5 cellular contexts compared by ENCODE assay signal in genomic region chr22:18914558-18914957, GRCh38. TPM values are rescaled to one million over a fixed set of nuclear protein-coding genes. Genes with fewer than 3 reads are reported as not detected.
"Had no signal": no experiment of that assay in that cellular context is flagged by ENCODE, and none has a peak within 500 bp of the region (broad histone marks: within the 10 kb centered on the region; RNA-seq: fewer than 3 reads in every experiment).

No MANE protein-coding gene starts in this region.

RNA-seq across cellular contexts. Expression of gene PRODH, which starts 21.5 kb away (rescaled TPM):
- total RNA-seq: activated B cell treated with CpG ODN at 0.5 μM for 24 hours; activated CD4-positive, alpha-beta T cell treated with anti-CD3 and anti-CD28 coated beads for 36 hours; activated CD8-positive, alpha-beta T cell treated with anti-CD3 and anti-CD28 coated beads for 36 hours; activated CD8-positive, alpha-beta T cell treated with anti-CD3 and anti-CD28 coated beads, Interleukin-2, amount 10 ng/mL, durations not matched to agents 7 days and 5 days; T-helper 17 cell had no signal
